Comparison of ENCODE assay signal across 7 cellular contexts in genomic region chr15:66041276-66041675, GRCh38.
"Had no signal": no experiment of that assay in that cellular context is flagged by ENCODE, and none has a peak within 500 bp of the region (broad histone marks: within the 10 kb centered on the region; RNA-seq: fewer than 3 reads in every experiment).

No MANE protein-coding gene starts in this region.

- DNase-seq: GM23248, H7, HCEC 1CT, IMR-90, KG1 had no signal

- H3K27ac ChIP-seq: GM23248 had no signal

- H2AFZ ChIP-seq: GM23248 had no signal

- FAIRE-seq: HTR-8/SVneo, K562 had no signal

- ATAC-seq: K562 had no signal

- H3K4me3 ChIP-seq: GM23248, K562 had no signal

- H3K9ac ChIP-seq: GM23248 had no signal
